In the genomic region with DNA sequence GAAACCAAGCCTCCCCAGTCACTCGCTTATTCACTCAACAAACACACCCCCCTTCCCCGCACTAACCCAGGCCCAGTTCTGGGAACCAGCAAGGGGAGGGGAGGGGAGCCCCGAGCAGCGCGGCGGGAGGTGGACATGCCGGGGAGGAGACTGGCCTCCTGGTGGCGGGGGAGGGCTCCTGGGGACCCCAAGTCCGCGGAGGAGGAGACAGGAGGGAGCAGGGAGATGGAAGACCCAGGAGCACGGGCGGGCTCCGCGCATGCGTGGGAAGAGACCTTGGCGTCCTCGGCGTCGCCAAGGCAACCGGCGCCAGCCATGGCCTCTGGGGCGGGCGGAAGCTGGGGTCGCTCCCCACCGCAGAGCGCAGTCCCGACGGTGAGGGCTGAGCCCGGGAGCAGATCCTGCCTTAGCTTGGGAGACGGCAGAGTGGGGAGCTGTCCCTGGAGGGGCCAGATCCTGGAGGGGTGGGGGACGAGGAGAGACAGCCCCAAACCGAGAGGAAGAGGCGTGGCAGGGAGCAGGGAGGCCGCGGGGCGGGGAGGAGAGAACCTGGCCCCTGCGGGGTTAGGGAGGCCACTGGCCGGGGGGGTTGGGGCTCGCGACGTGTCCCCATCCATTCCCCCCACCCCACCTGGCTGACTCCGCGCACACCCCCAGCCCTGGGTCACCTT, we compare ENCODE assay signal across 8 cellular contexts. TPM values are rescaled to one million over a fixed set of nuclear protein-coding genes. Genes with fewer than 3 reads are reported as not detected.
DNase-seq lines count a peak whose midpoint lies in the region; ATAC-seq and TF ChIP-seq lines count a peak whose summit lies in the region.

A gene (plus strand): TSS at position 302 of the 671 bp plus-strand sequence. CDS start 14 bp downstream, at position 316.

- TF ChIP-seq CTCF in Calu3 (IDR thresholded peaks at IDR 0.05; ENCODE audit: unreplicated experiment) (no peak), HFFc6 (IDR thresholded peaks at IDR 0.05) (no peak), mesothelial cell of epicardium (IDR thresholded peaks at IDR 0.05; ENCODE audit: unreplicated experiment) (no peak)

- intact Hi-C loops in Calu3 (cut with micrococcal nuclease; ENCODE audit: unreplicated experiment), result no loop called here

- H3K27me3 Mint-ChIP-seq in Calu3 (ENCODE audit: unreplicated experiment) (peaks cover 50% of the 10 kb centered on the region), HFFc6 (ENCODE audit: insufficient read depth) (peaks cover 38% of the 10 kb centered on the region), mesothelial cell of epicardium (ENCODE audit: low read depth) (peaks cover 50% of the 10 kb centered on the region)
- H3K27me3 Mint-ChIP-seq in effector memory CD8-positive, alpha-beta T cell, result no peaks in the 10 kb centered on the region

- H3K4me3 Mint-ChIP-seq in Calu3 (ENCODE audit: low read depth, unreplicated experiment) (peak within 1 kb of the TSS; percentile 92), HFFc6 (peak within 1 kb of the TSS; percentile 75), mesothelial cell of epicardium (peak within 1 kb of the TSS; percentile 87)
- H3K4me3 Mint-ChIP-seq in effector memory CD8-positive, alpha-beta T cell, result peak within 1 kb of the TSS; percentile 91 to 93

- ATAC-seq in effector memory CD8-positive, alpha-beta T cell (replicated peaks), result peak; percentile 65
- ATAC-seq in HG02588 (IDR thresholded peaks at IDR 0.05; ENCODE audit: unreplicated experiment), result no peak

- BruUV-seq in Calu3 (replicated peaks; lab: Mats Ljungman, UMichigan), result no TSS peak

- H3K36me3 Mint-ChIP-seq in Calu3 (ENCODE audit: insufficient read depth, unreplicated experiment) (peaks cover 17% of the 10 kb centered on the region), HFFc6 (ENCODE audit: low read depth) (no peaks in the 10 kb centered on the region), mesothelial cell of epicardium (no peaks in the 10 kb centered on the region)
- peaks cover 18% of the 10 kb centered on the region for H3K36me3 Mint-ChIP-seq in effector memory CD8-positive, alpha-beta T cell (ENCODE audit: insufficient read depth)

- peak; percentile 70 for DNase-seq in Calu3
- peak; percentile 13 for DNase-seq in HFFc6
- peak; percentile 90 for DNase-seq in NCI-H510A (lab: John Stamatoyannopoulos, UW)
- peak; percentile 33 to 58 for DNase-seq in activated CD8-positive, alpha-beta memory T cell treated with anti-CD3 and anti-CD28 coated beads for 1 hour (ENCODE audit: extremely low read depth in 1 of 2, low read depth in 1 of 2)
- DNase-seq in effector memory CD8-positive, alpha-beta T cell, result peak; percentile 68 to 70 (median 69)
- DNase-seq in mesothelial cell of epicardium (ENCODE audit: low spot score in 2 of 2, unreplicated experiment in 2 of 2), result peak; percentile 78 to 87
- DNase-seq in stimulated activated CD8-positive, alpha-beta memory T cell treated with anti-CD3 and anti-CD28 coated beads, Interleukin-15, amount 100 ng/mL, for 48 hours (ENCODE audit: low read depth in 2 of 2), result peak; percentile 53 to 58

- H3K9me3 Mint-ChIP-seq in Calu3 (ENCODE audit: low read depth, unreplicated experiment), result no peaks in the 10 kb centered on the region
- no peaks in the 10 kb centered on the region for H3K9me3 Mint-ChIP-seq in HFFc6
- no peaks in the 10 kb centered on the region for H3K9me3 Mint-ChIP-seq in effector memory CD8-positive, alpha-beta T cell
- H3K9me3 Mint-ChIP-seq in mesothelial cell of epicardium, result no peaks in the 10 kb centered on the region

- H3K27ac Mint-ChIP-seq in Calu3 (ENCODE audit: unreplicated experiment) (no peak within 1 kb of the TSS), HFFc6 (no peak within 1 kb of the TSS), mesothelial cell of epicardium (no peak within 1 kb of the TSS)
- H3K27ac Mint-ChIP-seq in effector memory CD8-positive, alpha-beta T cell, result peak within 1 kb of the TSS; percentile 74 to 93

- CTCF ChIA-PET in Calu3 (lab: Charles Lee), result no interaction called here

- H3K4me1 Mint-ChIP-seq in Calu3 (ENCODE audit: low read depth, unreplicated experiment), result no peaks in the 10 kb centered on the region
- H3K4me1 Mint-ChIP-seq in HFFc6 (ENCODE audit: low read depth), result no peaks in the 10 kb centered on the region
- H3K4me1 Mint-ChIP-seq in effector memory CD8-positive, alpha-beta T cell (ENCODE audit: low read depth in 2 of 2), result peaks cover 47 to 54% of the 10 kb centered on the region in 2 donors
- H3K4me1 Mint-ChIP-seq in mesothelial cell of epicardium, result peaks cover 9% of the 10 kb centered on the region

RNA-seq across cellular contexts. Expression of the gene that starts here (rescaled TPM):
- total RNA-seq in Calu3 (2022) (0.47 and 0.61 TPM in 2 replicates), mesothelial cell of epicardium (1.9 to 2.0 TPM (median 2.0 TPM) in 3 replicates)
- under 1 TPM in 3 of 6 experiments, not detected in 3; 0.17 to 0.27 (median 0.19) TPM for total RNA-seq in HFFc6 (2021; fragmentation: NEBNext Ultra II Directional; extraction: Animal tissue kit (Norgen Biotek cat#: 25700))

Comparison
In these comparisons a context has a peak if more than half of its experiments do, and no peak if none do; other contexts are left out.
1. Peak in DNase-seq in Calu3; RNA of the gene not detected or under 1 TPM.
2. Peak in DNase-seq in HFFc6; RNA of the gene not detected or under 1 TPM.
3. DNase-seq: peak in every context shown above with its lines; median percentile 90 in NCI-H510A; 82 in mesothelial cell of epicardium; 70 in Calu3; 69 in effector memory CD8-positive, alpha-beta T cell; 56 in stimulated activated CD8-positive, alpha-beta memory T cell treated with anti-CD3 and anti-CD28 coated beads, Interleukin-15, amount 100 ng/mL, for 48 hours; 46 in activated CD8-positive, alpha-beta memory T cell treated with anti-CD3 and anti-CD28 coated beads for 1 hour; 13 in HFFc6.
4. H3K27ac Mint-ChIP-seq: peak in effector memory CD8-positive, alpha-beta T cell (2 of 2); none in Calu3 (single experiment), HFFc6 (single experiment) and mesothelial cell of epicardium (single experiment).
5. Peak in every context shown above with its lines, with median percentiles within 50 percentile points of each other: H3K4me3 Mint-ChIP-seq.